ENCODE assay signal across 24 cellular contexts in the genomic region with DNA sequence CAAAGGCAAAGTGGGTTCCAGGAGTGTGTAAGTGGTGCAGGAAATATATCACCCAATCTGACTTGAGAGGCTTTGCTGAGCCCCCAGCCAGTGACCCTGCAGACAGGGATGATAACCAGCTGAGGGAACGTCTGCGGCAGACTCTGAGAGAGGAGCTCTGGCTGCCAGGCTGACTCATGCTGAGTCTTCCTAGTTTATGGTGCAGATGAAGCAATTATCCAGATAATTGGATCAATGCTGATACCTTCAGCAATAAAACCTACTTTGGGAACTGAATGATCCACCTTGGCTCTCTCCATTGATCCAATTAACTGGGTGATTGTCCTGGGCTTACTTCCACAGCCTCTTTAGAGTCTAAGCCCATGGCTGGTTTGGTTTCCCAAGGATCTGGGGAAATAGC. TPM values are rescaled to one million over a fixed set of nuclear protein-coding genes. Genes with fewer than 3 reads are reported as not detected.
DNase-seq lines count a peak whose midpoint lies in the region; ATAC-seq and TF ChIP-seq lines count a peak whose summit lies in the region.
"Had no signal": no experiment of that assay in that cellular context is flagged by ENCODE, and none has a peak within 500 bp of the region (broad histone marks: within the 10 kb centered on the region; RNA-seq: fewer than 3 reads in every experiment).

No MANE protein-coding gene starts in this region.

- no peaks in the 10 kb centered on the region for H3K9me3 Mint-ChIP-seq in MCF 10A (ENCODE audit: unreplicated experiment)
- H3K9me3 Mint-ChIP-seq: activated B cell treated with CpG ODN at 0.5 μM for 24 hours; central memory CD8-positive, alpha-beta T cell had no signal

- H3K27me3 ChIP-seq in breast epithelium (no peaks in the 10 kb centered on the region), smooth muscle cell (ENCODE audit: low read depth) (no peaks in the 10 kb centered on the region)

- no peak for TF ChIP-seq POLR2A in breast epithelium (IDR thresholded peaks at IDR 0.05)

- ATAC-seq in HG02798 (IDR thresholded peaks at IDR 0.05; ENCODE audit: poor library complexity, unreplicated experiment), result no peak
- ATAC-seq: left cardiac atrium, T-cell had no signal

- TF ChIP-seq CTCF in MCF 10A (IDR thresholded peaks at IDR 0.05; ENCODE audit: unreplicated experiment) (no peak), breast epithelium (IDR thresholded peaks at IDR 0.05) (no peak), VCaP (conservative IDR thresholded peaks at IDR 0.05) (no peak), smooth muscle cell (IDR thresholded peaks at IDR 0.05; ENCODE audit: borderline replicate concordance, insufficient read depth, poor library complexity, severe bottlenecking) (no peak)

- H3K27ac Mint-ChIP-seq in MCF 10A (ENCODE audit: low read depth, unreplicated experiment), result no peak overlapping the region
- H3K27ac Mint-ChIP-seq: activated B cell treated with CpG ODN at 0.5 μM for 24 hours; activated naive CD4-positive, alpha-beta T cell treated with anti-CD3 and anti-CD28 coated beads, Interleukin-2, amount 50 U/mL, for 24 hours; CD8-positive, alpha-beta memory T cell; T-cell had no signal

- H3K27me3 Mint-ChIP-seq in MCF 10A (ENCODE audit: insufficient read depth, unreplicated experiment), result no peaks in the 10 kb centered on the region
- H3K27me3 Mint-ChIP-seq: activated B cell treated with CpG ODN at 0.5 μM for 24 hours had no signal

- BruUV-seq in MCF 10A (replicated peaks; lab: Mats Ljungman, UMichigan), result no TSS peak

- H3K4me1 ChIP-seq in breast epithelium (no peaks in the 10 kb centered on the region), smooth muscle cell (ENCODE audit: low read depth) (peaks cover 15% of the 10 kb centered on the region)
- H3K4me1 ChIP-seq: prostate gland had no signal

- 0% methylated on average over 2 of the region's 2 CpGs for WGBS in smooth muscle cell (ENCODE audit: low lambda C conversion rate)

- H3K27ac ChIP-seq in breast epithelium (no peak overlapping the region), VCaP (peak overlapping the region; percentile 45), smooth muscle cell (ENCODE audit: low read depth) (peak overlapping the region; percentile 50)
- H3K27ac ChIP-seq: HL-60, prostate gland had no signal

- no peaks in the 10 kb centered on the region for H3F3A ChIP-seq in smooth muscle cell (ENCODE audit: low read depth)

- no peak overlapping the region for H3K9ac ChIP-seq in smooth muscle cell (ENCODE audit: low read depth)

- H3K36me3 ChIP-seq in breast epithelium (no peaks in the 10 kb centered on the region), smooth muscle cell (ENCODE audit: low read depth) (no peaks in the 10 kb centered on the region)
- H3K36me3 ChIP-seq: prostate gland had no signal

- peak overlapping the region; percentile 77 for H3K4me2 ChIP-seq in smooth muscle cell

- DNase-seq in MCF 10A (ENCODE audit: unreplicated experiment) (peak; percentile 10), breast epithelium (ENCODE audit: low spot score in 2 of 2) (no peak), iPS-NIHi7 (ENCODE audit: extremely low spot score) (peak; percentile 37), smooth muscle cell (lab: John Stamatoyannopoulos, UW; ENCODE audit: unreplicated experiment) (no peak), activated gamma-delta T cell treated with Interleukin-2 at 50 U/mL for 16 hours (no peak)
- no peak for DNase-seq in activated CD4-positive, CD25-positive, alpha-beta regulatory T cell (lab: John Stamatoyannopoulos, UW)
- DNase-seq: 8988T; activated B cell treated with CpG ODN at 0.5 μM for 24 hours; activated CD8-positive, alpha-beta memory T cell treated with anti-CD3 and anti-CD28 coated beads, Interleukin-2, amount 50 U/mL, for 48 hours; CD8-positive, alpha-beta memory T cell; GF-D8; glutamatergic neuron; Kasumi-1; left cardiac atrium; NCI-H1930; T-cell had no signal

- H3K9me3 ChIP-seq in breast epithelium (no peaks in the 10 kb centered on the region), smooth muscle cell (replicated peaks; ENCODE audit: low read depth) (no peaks in the 10 kb centered on the region)
- H3K9me3 ChIP-seq: prostate gland had no signal

- POLR2A ChIA-PET in MCF 10A (lab: Yijun Ruan, JAX), result no interaction called here

- CTCF ChIA-PET in MCF 10A (lab: Yijun Ruan, JAX), result interaction anchor here (0.7 kb wide), 1 partner anchor 15 kb away, joined by 5 read pairs; no protein-coding TSS in a partner anchor

- H3K36me3 Mint-ChIP-seq in MCF 10A (ENCODE audit: insufficient read depth, unreplicated experiment), result no peaks in the 10 kb centered on the region
- H3K36me3 Mint-ChIP-seq: activated naive CD4-positive, alpha-beta T cell treated with anti-CD3 and anti-CD28 coated beads, Interleukin-2, amount 50 U/mL, for 24 hours; CD8-positive, alpha-beta memory T cell; T-cell had no signal

- H2AFZ ChIP-seq in smooth muscle cell (ENCODE audit: low read depth), result no peak overlapping the region

- H3K4me3 ChIP-seq in breast epithelium (no peak overlapping the region), smooth muscle cell (no peak overlapping the region)
- H3K4me3 ChIP-seq: prostate gland had no signal

- intact Hi-C loops in MCF 10A (cut with micrococcal nuclease), result no loop called here
- intact Hi-C loops in breast epithelium (cut with DNase I; ENCODE audit: low total_unique reads), result no loop called here

- H4K20me1 ChIP-seq in smooth muscle cell (ENCODE audit: low read depth), result no peaks in the 10 kb centered on the region

- no peak overlapping the region for H3K4me3 Mint-ChIP-seq in MCF 10A (ENCODE audit: unreplicated experiment)
- H3K4me3 Mint-ChIP-seq: activated B cell treated with CpG ODN at 0.5 μM for 24 hours; activated naive CD4-positive, alpha-beta T cell treated with anti-CD3 and anti-CD28 coated beads, Interleukin-2, amount 50 U/mL, for 24 hours; CD8-positive, alpha-beta memory T cell; central memory CD8-positive, alpha-beta T cell; T-cell had no signal

- H3K4me1 Mint-ChIP-seq in MCF 10A (ENCODE audit: insufficient read depth, unreplicated experiment), result no peaks in the 10 kb centered on the region
- H3K4me1 Mint-ChIP-seq: activated B cell treated with CpG ODN at 0.5 μM for 24 hours; activated naive CD4-positive, alpha-beta T cell treated with anti-CD3 and anti-CD28 coated beads, Interleukin-2, amount 50 U/mL, for 24 hours; central memory CD8-positive, alpha-beta T cell; T-cell had no signal

- no peaks in the 10 kb centered on the region for H3K79me2 ChIP-seq in smooth muscle cell (ENCODE audit: low read depth)

RNA-seq across cellular contexts. Expression of gene C8B, which starts 7.3 kb away (rescaled TPM):
- total RNA-seq in MCF 10A (2022) (not detected in 2 replicates), breast epithelium (not detected), smooth muscle cell (0.09 TPM in 1 of 2 replicates, not detected in the other)
- not detected in 2 replicates for polyA plus RNA-seq in smooth muscle cell
- total RNA-seq: activated B cell treated with CpG ODN at 0.5 μM for 24 hours; CD8-positive, alpha-beta memory T cell; left cardiac atrium; prostate gland; RPMI7951; temporal lobe had no signal
- polyA plus RNA-seq: CD8-positive, alpha-beta memory T cell had no signal

Comparison
In these comparisons a context has a peak if more than half of its experiments do, and no peak if none do; other contexts are left out.
1. DNase-seq: peak in MCF 10A (single experiment) and iPS-NIHi7 (single experiment); none in breast epithelium (0 of 2), smooth muscle cell (single experiment), activated CD4-positive, CD25-positive, alpha-beta regulatory T cell (0 of 4) and activated gamma-delta T cell treated with Interleukin-2 at 50 U/mL for 16 hours (single experiment).
2. H3K27ac ChIP-seq: peak in VCaP (single experiment) and smooth muscle cell (single experiment); none in breast epithelium (0 of 2).